In the genomic region with DNA sequence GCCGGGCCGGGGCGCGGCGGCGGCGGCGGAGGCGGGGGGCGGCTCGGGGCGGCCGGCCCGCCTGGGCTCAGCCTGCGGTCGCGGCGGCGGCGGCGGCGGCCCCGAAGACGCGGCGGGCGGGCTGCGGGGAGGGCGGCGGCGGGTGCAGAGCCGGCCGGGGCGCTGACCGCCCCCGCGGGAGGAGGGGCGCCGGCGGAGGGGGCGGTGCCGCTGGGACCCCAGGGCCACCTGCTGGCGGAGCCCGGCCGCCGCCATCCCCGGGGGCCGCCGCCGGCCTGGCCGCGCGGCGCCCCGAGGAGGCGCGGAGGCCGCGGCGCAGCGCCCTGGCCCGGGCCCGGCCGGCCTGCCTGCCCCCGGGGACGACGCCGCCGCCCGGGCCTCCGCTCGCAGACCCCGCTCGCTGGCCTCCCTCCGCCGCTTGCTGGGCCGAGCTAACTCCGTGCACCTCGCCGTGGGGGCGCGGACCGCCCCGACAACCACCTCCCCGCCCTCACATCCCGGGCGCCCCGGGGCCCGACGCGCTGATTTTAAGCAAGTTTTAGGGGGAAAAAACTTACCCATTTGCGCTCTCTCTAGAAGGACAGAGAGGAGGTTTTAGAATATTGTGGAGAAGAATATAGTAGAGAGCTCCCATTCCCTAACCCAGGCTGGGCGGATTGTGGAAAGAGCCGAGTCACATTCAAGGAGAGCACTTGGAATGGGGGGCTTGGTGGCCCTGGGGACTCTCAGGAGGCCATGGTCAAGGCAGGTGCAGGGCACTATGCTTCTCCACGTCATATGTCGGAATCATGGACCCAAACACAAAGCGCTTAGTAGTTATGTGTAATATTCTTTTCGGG, we compare ENCODE assay signal across 8 cellular contexts. TPM values are rescaled to one million over a fixed set of nuclear protein-coding genes. Genes with fewer than 3 reads are reported as not detected.
DNase-seq lines count a peak whose midpoint lies in the region; ATAC-seq and TF ChIP-seq lines count a peak whose summit lies in the region.

A gene with protein sequence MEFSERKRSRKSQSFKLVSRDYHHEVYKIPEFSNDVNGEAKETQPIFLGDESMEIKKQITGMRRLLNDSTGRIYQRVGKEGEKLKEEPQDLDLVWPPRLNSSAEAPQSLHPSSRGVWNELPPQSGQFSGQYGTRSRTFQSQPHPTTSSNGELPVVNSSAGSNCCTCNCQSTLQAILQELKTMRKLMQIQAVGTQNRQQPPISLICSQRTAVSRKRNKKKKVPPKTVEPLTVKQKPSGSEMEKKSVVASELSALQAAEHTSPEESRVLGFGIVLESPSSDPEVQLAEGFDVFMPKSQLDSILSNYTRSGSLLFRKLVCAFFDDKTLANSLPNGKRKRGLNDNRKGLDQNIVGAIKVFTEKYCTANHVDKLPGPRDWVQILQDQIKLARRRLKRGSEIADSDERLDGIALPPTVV (minus strand): TSS at position 140 of the 839 bp plus-strand sequence. CDS start 481 bp downstream, outside the sequence.

- no peaks in the 10 kb centered on the region for H3K9me3 ChIP-seq in SJCRH30 (replicated peaks)
- H3K9me3 ChIP-seq in mesodermal cell (ENCODE audit: control insufficient read depth, low read length): no peaks in the 10 kb centered on the region
- H3K9me3 ChIP-seq in transverse colon: no peaks in the 10 kb centered on the region

- TF ChIP-seq EP300 in transverse colon (IDR thresholded peaks at IDR 0.05; ENCODE audit: low read depth): no peak

- no peaks in the 10 kb centered on the region for H3K4me1 ChIP-seq in SJCRH30
- H3K4me1 ChIP-seq in mesodermal cell (ENCODE audit: control insufficient read depth, insufficient read depth, low read length, poor library complexity, severe bottlenecking): peaks cover 8% of the 10 kb centered on the region
- peaks cover 6 to 23% (median 14%) of the 10 kb centered on the region in 4 donors for H3K4me1 ChIP-seq in transverse colon

- peak within 1 kb of the TSS; percentile 61 for H3K4me3 ChIP-seq in SJCRH30
- H3K4me3 ChIP-seq in mesodermal cell (ENCODE audit: extremely low read depth, insufficient read depth, low read length, poor library complexity, severe bottlenecking): peak within 1 kb of the TSS; percentile 56
- peak within 1 kb of the TSS; percentile 55 to 77 (median 72) for H3K4me3 ChIP-seq in transverse colon

- H3K36me3 Mint-ChIP-seq in activated CD4-positive, alpha-beta T cell treated with anti-CD3 and anti-CD28 coated beads, Interleukin-2, amount 10 ng/mL, durations not matched to agents 24 days and 14 days (ENCODE audit: low read depth): no peaks in the 10 kb centered on the region
- peaks cover 8% of the 10 kb centered on the region for H3K36me3 Mint-ChIP-seq in endothelial cell (ENCODE audit: low read depth, unreplicated experiment)

- intact Hi-C loops in activated CD4-positive, alpha-beta T cell treated with anti-CD3 and anti-CD28 coated beads, Interleukin-2, amount 10 ng/mL, durations not matched to agents 24 days and 14 days (cut with micrococcal nuclease): no loop called here
- intact Hi-C loops in transverse colon (cut with DNase I; ENCODE audit: low total_unique reads): no loop called here

- ATAC-seq in HG02798 (IDR thresholded peaks at IDR 0.05; ENCODE audit: poor library complexity, unreplicated experiment) (no peak), GM18520 (IDR thresholded peaks at IDR 0.05; ENCODE audit: unreplicated experiment) (no peak)

- in situ Hi-C loops in transverse colon (cut with MboI; ENCODE audit: low pct_ligation_motif_present in 1 of 4, low pct_unique_long_range_greater_than_20kb in 1 of 4, low sequenced_read_pairs in 3 of 4): loop anchor here in 1 of 4 donors (25.0 kb wide), 1 partner anchor 167 kb away; no protein-coding TSS in a partner anchor

- H3K9me3 Mint-ChIP-seq in activated CD4-positive, alpha-beta T cell treated with anti-CD3 and anti-CD28 coated beads, Interleukin-2, amount 10 ng/mL, durations not matched to agents 24 days and 14 days: no peaks in the 10 kb centered on the region
- no peaks in the 10 kb centered on the region for H3K9me3 Mint-ChIP-seq in endothelial cell (ENCODE audit: unreplicated experiment)

- H3K36me3 ChIP-seq in SJCRH30 (no peaks in the 10 kb centered on the region), mesodermal cell (ENCODE audit: control insufficient read depth, insufficient read depth, low read length) (peaks cover 6% of the 10 kb centered on the region), transverse colon (no peaks in the 10 kb centered on the region)

- H3K27ac ChIP-seq in SJCRH30 (no peak within 1 kb of the TSS), mesodermal cell (ENCODE audit: low read depth, low read length, severe bottlenecking) (peak within 1 kb of the TSS; percentile 62), transverse colon (peak within 1 kb of the TSS; percentile 79 to 84 (median 80))

- H3K27ac Mint-ChIP-seq in activated CD4-positive, alpha-beta T cell treated with anti-CD3 and anti-CD28 coated beads, Interleukin-2, amount 10 ng/mL, durations not matched to agents 24 days and 14 days: no peak within 1 kb of the TSS
- H3K27ac Mint-ChIP-seq in endothelial cell (ENCODE audit: unreplicated experiment): peak within 1 kb of the TSS; percentile 90

- no peaks in the 10 kb centered on the region; the same call in 1 of the 2 replicates for H3K27me3 ChIP-seq in SJCRH30
- no peaks in the 10 kb centered on the region for H3K27me3 ChIP-seq in transverse colon

- DNase-seq in activated CD4-positive, alpha-beta T cell treated with anti-CD3 and anti-CD28 coated beads, Interleukin-2, amount 10 ng/mL, durations not matched to agents 24 days and 14 days: no peak
- no peak for DNase-seq in activated CD4-positive, alpha-beta T cell treated with anti-CD3 and anti-CD28 coated beads for 48 hours
- DNase-seq in SJCRH30 (peak; percentile 21 to 47), endothelial cell (ENCODE audit: low spot score) (peak; percentile 65), transverse colon (peak; percentile 29)

- H3K4me3 Mint-ChIP-seq in activated CD4-positive, alpha-beta T cell treated with anti-CD3 and anti-CD28 coated beads, Interleukin-2, amount 10 ng/mL, durations not matched to agents 24 days and 14 days: peak within 1 kb of the TSS; percentile 57
- H3K4me3 Mint-ChIP-seq in endothelial cell (ENCODE audit: unreplicated experiment): peak within 1 kb of the TSS; percentile 97

- peaks cover 68% of the 10 kb centered on the region for H3K27me3 Mint-ChIP-seq in activated CD4-positive, alpha-beta T cell treated with anti-CD3 and anti-CD28 coated beads, Interleukin-2, amount 10 ng/mL, durations not matched to agents 24 days and 14 days
- peaks cover 8% of the 10 kb centered on the region for H3K27me3 Mint-ChIP-seq in endothelial cell (ENCODE audit: unreplicated experiment)

- TF ChIP-seq CTCF in endothelial cell (IDR thresholded peaks at IDR 0.05; ENCODE audit: unreplicated experiment) (no peak), transverse colon (IDR thresholded peaks at IDR 0.05) (no peak)

- no peak for TF ChIP-seq POLR2A in transverse colon (IDR thresholded peaks at IDR 0.05)

- WGBS in mesodermal cell (ENCODE audit: insufficient coverage in 2 of 2), 2 experiments: 6 to 7% methylated on average over 56 to 68 of the region's 98 CpGs
- WGBS in transverse colon (ENCODE audit: low coverage in 1 of 2), 2 donors: 5% methylated on average over 52 of the region's 98 CpGs; no CpG with 5 or more reads in 1 of the 2 donors

- H3K4me1 Mint-ChIP-seq in activated CD4-positive, alpha-beta T cell treated with anti-CD3 and anti-CD28 coated beads, Interleukin-2, amount 10 ng/mL, durations not matched to agents 24 days and 14 days: no peaks in the 10 kb centered on the region
- peaks cover 35% of the 10 kb centered on the region for H3K4me1 Mint-ChIP-seq in endothelial cell (ENCODE audit: unreplicated experiment)

RNA-seq across cellular contexts. Expression of the gene that starts here (rescaled TPM):
- not detected in 2 replicates for total RNA-seq in activated CD4-positive, alpha-beta T cell treated with anti-CD3 and anti-CD28 coated beads, Interleukin-2, amount 10 ng/mL, durations not matched to agents 24 days and 14 days
- total RNA-seq in SJCRH30 (2014; rRNA removed; shearing (Covaris generic)): 5.5 and 5.6 TPM in 2 replicates
- total RNA-seq in endothelial cell (ENCODE audit: unreplicated experiment) (53.3 TPM), transverse colon (10 to 100 TPM; 16.1 to 41.4 (median 31.0) TPM)
- polyA plus RNA-seq in mesodermal cell (2013, experiment 1 of 2): 13.6 TPM
- 11.6 TPM for polyA plus RNA-seq in mesodermal cell (2013, experiment 2 of 2)

Comparison
In these comparisons a context has a peak if more than half of its experiments do, and no peak if none do; other contexts are left out.
1. DNase-seq: peak in SJCRH30 (2 of 2), endothelial cell (single experiment) and transverse colon (single experiment); none in activated CD4-positive, alpha-beta T cell treated with anti-CD3 and anti-CD28 coated beads, Interleukin-2, amount 10 ng/mL, durations not matched to agents 24 days and 14 days (single experiment) and activated CD4-positive, alpha-beta T cell treated with anti-CD3 and anti-CD28 coated beads for 48 hours (single experiment).
2. Peak in every context shown above with its lines, with median percentiles within 50 percentile points of each other: H3K4me3 ChIP-seq.